15 cellular contexts compared by ENCODE assay signal in genomic region chr5:61604626-61605025, GRCh38.
"Had no signal": no experiment of that assay in that cellular context is flagged by ENCODE, and none has a peak within 500 bp of the region (broad histone marks: within the 10 kb centered on the region; RNA-seq: fewer than 3 reads in every experiment).

No MANE protein-coding gene starts in this region.

- H3K27me3 ChIP-seq: adrenal gland, esophagus squamous epithelium, right lobe of liver had no signal

- H3K36me3 ChIP-seq: adrenal gland, esophagus squamous epithelium, right lobe of liver, spleen had no signal

- H3K27ac ChIP-seq: adrenal gland, esophagus squamous epithelium, right lobe of liver, spleen had no signal

- H3K4me3 ChIP-seq: adrenal gland, esophagus squamous epithelium, right lobe of liver, spleen had no signal

- H3K9me3 ChIP-seq: adrenal gland, esophagus squamous epithelium, right lobe of liver, spleen had no signal

- H3K4me1 ChIP-seq: spleen had no signal

- ATAC-seq: activated T-helper 17 cell treated with anti-CD3 and anti-CD28 coated beads, Interleukin-2, amount 50 U/mL, for 72 hours; left ventricle myocardium superior; right lobe of liver; SK-N-SH treated with all-trans-retinoic acid at 6 μM for 48 hours had no signal

- DNase-seq: activated B cell treated with CpG ODN at 0.5 μM for 24 hours; activated CD4-positive, alpha-beta T cell treated with anti-CD3 and anti-CD28 coated beads, Interleukin-2, amount 50 U/mL, for 1 hour; activated naive CD4-positive, alpha-beta T cell treated with anti-CD3 and anti-CD28 coated beads for 36 hours; activated T-cell treated with anti-CD3 and anti-CD28 coated beads for 4 hours; adrenal gland; endodermal cell; esophagus squamous epithelium; head of caudate nucleus; left ventricle myocardium superior; right lobe of liver; spleen; stimulated activated CD4-positive, alpha-beta T cell treated with anti-CD3 and anti-CD28 coated beads, Interleukin-1b, Interleukin-23, amount 100 ng/mL, for 48 hours; stimulated activated naive B cell treated with anti-CD40 and anti-IgM and Interleukin-4, amounts not matched to agents 10 μg/mL and 1 μg/mL and 100 μg/mL, for 72 hours had no signal
